In genomic region chrX:129360175-129360574, GRCh38 we compare ENCODE assay signal across 8 cellular contexts.
DNase-seq lines count a peak whose midpoint lies in the region; ATAC-seq and TF ChIP-seq lines count a peak whose summit lies in the region.

No MANE protein-coding gene starts in this region.

- 30% methylated on average over 5 of the region's 5 CpGs for WGBS in hepatocyte (ENCODE audit: low lambda C conversion rate, missing lambda C conversion rate)

- H3F3A ChIP-seq in OCI-LY1 (ENCODE audit: insufficient read depth, low read length), result no peaks in the 10 kb centered on the region

- H3K4me2 ChIP-seq in OCI-LY1 (ENCODE audit: low read length), result no peak overlapping the region
- H3K4me2 ChIP-seq in hepatocyte, result no peak overlapping the region

- H3K27me3 ChIP-seq in OCI-LY1 (ENCODE audit: insufficient read depth, low read length) (no peaks in the 10 kb centered on the region), hepatocyte (no peaks in the 10 kb centered on the region)

- no peak overlapping the region for H2AFZ ChIP-seq in OCI-LY1 (ENCODE audit: low read length)
- H2AFZ ChIP-seq in hepatocyte, result no peak overlapping the region

- H3K9me2 ChIP-seq in OCI-LY1 (ENCODE audit: low read depth, low read length) (no peaks in the 10 kb centered on the region), hepatocyte (replicated peaks; ENCODE audit: insufficient read depth) (no peaks in the 10 kb centered on the region)

- ATAC-seq in GM19463 (IDR thresholded peaks at IDR 0.05; ENCODE audit: unreplicated experiment) (peak; percentile 95), HG03469 (IDR thresholded peaks at IDR 0.05; ENCODE audit: unreplicated experiment) (peak; percentile 88), HG03025 (IDR thresholded peaks at IDR 0.05; ENCODE audit: low FRiP score, unreplicated experiment) (no peak)

- DNase-seq in Daoy (ENCODE audit: low read depth) (peak; percentile 2), hepatocyte (ENCODE audit: low spot score) (peak; percentile 53)
- DNase-seq in activated naive CD4-positive, alpha-beta T cell treated with anti-CD3 and anti-CD28 coated beads, Interleukin-2, amount 50 U/mL, for 16 hours, result peak; percentile 16
- DNase-seq in stimulated activated CD4-positive, alpha-beta T cell treated with anti-CD3 and anti-CD28 coated beads, Interleukin-2, amount 100 ng/mL, for 48 hours, result peak; percentile 14 to 48

- no peak overlapping the region for H3K9ac ChIP-seq in OCI-LY1 (ENCODE audit: low read length)

- H3K9me3 ChIP-seq in OCI-LY1 (ENCODE audit: low read length) (no peaks in the 10 kb centered on the region), hepatocyte (ENCODE audit: low read depth) (no peaks in the 10 kb centered on the region)

- H3K4me1 ChIP-seq in OCI-LY1 (ENCODE audit: insufficient read depth, low read length, severe bottlenecking), result no peaks in the 10 kb centered on the region
- H3K4me1 ChIP-seq in hepatocyte (ENCODE audit: insufficient read depth), result no peaks in the 10 kb centered on the region

- H3K36me3 ChIP-seq in OCI-LY1 (ENCODE audit: insufficient read depth, low read length), result no peaks in the 10 kb centered on the region
- H3K36me3 ChIP-seq in hepatocyte (replicated peaks; ENCODE audit: insufficient read depth, low read depth), result no peaks in the 10 kb centered on the region

- H3K4me3 ChIP-seq in OCI-LY1 (ENCODE audit: low read depth, low read length, poor library complexity, severe bottlenecking), result no peak overlapping the region
- no peak overlapping the region for H3K4me3 ChIP-seq in hepatocyte

- TF ChIP-seq CTCF in OCI-LY1 (IDR thresholded peaks at IDR 0.05; ENCODE audit: low read length) (peak; percentile 54; the same call in 1 of the 2 replicates), hepatocyte (IDR thresholded peaks at IDR 0.05; ENCODE audit: poor library complexity) (peak; percentile 46)

- no peak overlapping the region for H3K27ac ChIP-seq in OCI-LY1 (ENCODE audit: low read depth, low read length, poor library complexity, severe bottlenecking)
- no peak overlapping the region for H3K27ac ChIP-seq in hepatocyte

- H4K20me1 ChIP-seq in OCI-LY1 (ENCODE audit: insufficient read depth, low read length) (no peaks in the 10 kb centered on the region), hepatocyte (ENCODE audit: insufficient read depth, poor library complexity, severe bottlenecking) (no peaks in the 10 kb centered on the region)

- no peaks in the 10 kb centered on the region for H3K79me2 ChIP-seq in OCI-LY1 (ENCODE audit: insufficient read depth, low read length)
- H3K79me2 ChIP-seq in hepatocyte, result no peaks in the 10 kb centered on the region

Comparison
In these comparisons a context has a peak if more than half of its experiments do, and no peak if none do; other contexts are left out.
1. DNase-seq: peak in every context shown above with its lines; median percentile 53 in hepatocyte; 31 in stimulated activated CD4-positive, alpha-beta T cell treated with anti-CD3 and anti-CD28 coated beads, Interleukin-2, amount 100 ng/mL, for 48 hours; 16 in activated naive CD4-positive, alpha-beta T cell treated with anti-CD3 and anti-CD28 coated beads, Interleukin-2, amount 50 U/mL, for 16 hours; 2 in Daoy.